Comparison of ENCODE assay signal across 8 cellular contexts in genomic region chr16:28218109-28218508, GRCh38. TPM values are rescaled to one million over a fixed set of nuclear protein-coding genes. Genes with fewer than 3 reads are reported as not detected.
DNase-seq lines count a peak whose midpoint lies in the region; ATAC-seq and TF ChIP-seq lines count a peak whose summit lies in the region.

No MANE protein-coding gene starts in this region.

- no peaks in the 10 kb centered on the region for H3K4me1 ChIP-seq in PC-9 (replicated peaks; ENCODE audit: insufficient read depth)

- H3K4me2 ChIP-seq in PC-9: no peak overlapping the region

- DNase-seq in AG04450 (ENCODE audit: low read depth, low spot score) (peak; percentile 18), PC-9 (peak; percentile 12 to 39), islet precursor cell (peak; percentile 64), globus pallidus (ENCODE audit: low spot score) (no peak)
- DNase-seq in activated T-helper 9 cell treated with anti-CD3 and anti-CD28 coated beads, Interleukin-2, amount 50 U/mL, for 16 hours (ENCODE audit: low read depth): peak; percentile 39

- no peaks in the 10 kb centered on the region; the same call in 1 of the 2 replicates for H3K9me2 ChIP-seq in PC-9 (ENCODE audit: insufficient read depth)

- no peak overlapping the region for H3K27ac Mint-ChIP-seq in stimulated activated memory B cell treated with anti-CD40 and anti-IgM and Interleukin-4, amounts not matched to agents 10 μg/mL and 1 μg/mL and 100 μg/mL, for 72 hours

- intact Hi-C loops in PC-9 (cut with micrococcal nuclease; ENCODE audit: unreplicated experiment): loop anchor here (10.0 kb wide), 1 partner anchor 243 kb away; no protein-coding TSS in a partner anchor

- H3K9me3 ChIP-seq in AG04450 (ENCODE audit: control insufficient read depth, insufficient read depth, low read length) (no peaks in the 10 kb centered on the region), PC-9 (ENCODE audit: insufficient read depth, low read depth) (no peaks in the 10 kb centered on the region)

- H2AFZ ChIP-seq in PC-9: no peak overlapping the region

- H3K79me2 ChIP-seq in PC-9 (ENCODE audit: low read depth): no peaks in the 10 kb centered on the region

- no TSS peak for BruUV-seq in PC-9 (replicated peaks; lab: Mats Ljungman, UMichigan)

- no peaks in the 10 kb centered on the region for H3K36me3 ChIP-seq in PC-9 (ENCODE audit: low read depth)

- no peaks in the 10 kb centered on the region for H3K9me3 Mint-ChIP-seq in stimulated activated memory B cell treated with anti-CD40 and anti-IgM and Interleukin-4, amounts not matched to agents 10 μg/mL and 1 μg/mL and 100 μg/mL, for 72 hours

- H3K4me3 ChIP-seq in AG04450 (ENCODE audit: low read depth, low read length) (no peak overlapping the region), PC-9 (no peak overlapping the region)

- H3K27me3 ChIP-seq in AG04450 (ENCODE audit: control insufficient read depth, insufficient read depth, low read length) (no peaks in the 10 kb centered on the region), PC-9 (ENCODE audit: insufficient read depth, low read depth) (no peaks in the 10 kb centered on the region)

- no peaks in the 10 kb centered on the region for H3K36me3 Mint-ChIP-seq in stimulated activated memory B cell treated with anti-CD40 and anti-IgM and Interleukin-4, amounts not matched to agents 10 μg/mL and 1 μg/mL and 100 μg/mL, for 72 hours

- ATAC-seq in GM18867 (IDR thresholded peaks at IDR 0.05; ENCODE audit: unreplicated experiment): peak; percentile 54
- peak; percentile 94 for ATAC-seq in stimulated activated memory B cell treated with anti-CD40 and anti-IgM and Interleukin-4, amounts not matched to agents 10 μg/mL and 1 μg/mL and 100 μg/mL, for 72 hours
- no peak for ATAC-seq in HG03520 (IDR thresholded peaks at IDR 0.05; ENCODE audit: unreplicated experiment)

- peak; percentile 68 for TF ChIP-seq CTCF in AG04450 (IDR thresholded peaks at IDR 0.05; ENCODE audit: low read depth, low read length)
- TF ChIP-seq CTCF in PC-9 (conservative IDR thresholded peaks at IDR 0.05): peak; percentile 56

- CTCF ChIA-PET in AG04450 (lab: Charles Lee) (interaction anchor here (0.7 to 2.8 kb wide), 15 partner anchors 13 to 610 kb away, joined by 3 to 18 read pairs (median 4); no protein-coding TSS in a partner anchor), PC-9 (lab: Charles Lee) (interaction anchor here (0.6 to 0.7 kb wide), 5 partner anchors 44 to 529 kb away, joined by 3 to 17 read pairs (median 3); no protein-coding TSS in a partner anchor)

- H4K20me1 ChIP-seq in PC-9 (ENCODE audit: insufficient read depth): no peaks in the 10 kb centered on the region

- H3K4me3 Mint-ChIP-seq in stimulated activated memory B cell treated with anti-CD40 and anti-IgM and Interleukin-4, amounts not matched to agents 10 μg/mL and 1 μg/mL and 100 μg/mL, for 72 hours: no peak overlapping the region

- H3F3A ChIP-seq in PC-9 (ENCODE audit: insufficient read depth, low read depth): no peaks in the 10 kb centered on the region; the same call in 1 of the 2 replicates

- POLR2A ChIA-PET in AG04450 (lab: Yijun Ruan, JAX) (interaction anchor here (0.5 to 0.7 kb wide), 4 partner anchors 8 to 555 kb away, joined by 3 to 10 read pairs (median 5); no protein-coding TSS in a partner anchor), PC-9 (lab: Charles Lee; ENCODE audit: unreplicated experiment) (interaction anchor here (0.7 kb wide), 1 partner anchor 15 kb away, joined by 5 read pairs; no protein-coding TSS in a partner anchor)

- no peaks in the 10 kb centered on the region for H3K27me3 Mint-ChIP-seq in stimulated activated memory B cell treated with anti-CD40 and anti-IgM and Interleukin-4, amounts not matched to agents 10 μg/mL and 1 μg/mL and 100 μg/mL, for 72 hours

- H3K27ac ChIP-seq in AG04450 (ENCODE audit: low read depth, low read length) (no peak overlapping the region), PC-9 (no peak overlapping the region)

- H3K4me1 Mint-ChIP-seq in stimulated activated memory B cell treated with anti-CD40 and anti-IgM and Interleukin-4, amounts not matched to agents 10 μg/mL and 1 μg/mL and 100 μg/mL, for 72 hours: no peaks in the 10 kb centered on the region

RNA-seq across cellular contexts. Expression of gene XPO6, which starts 6.3 kb away (rescaled TPM):
- 207 and 212 TPM in 2 replicates for polyA plus RNA-seq in AG04450 (2011; rRNA removed)
- polyA minus RNA-seq in AG04450 (2011; rRNA and poly(A)+ RNA removed): 317 and 400 TPM in 2 replicates
- total RNA-seq in PC-9 (2021): 154 and 221 TPM in 2 replicates
